Comparison of ENCODE assay signal across 32 cellular contexts in the genomic region with DNA sequence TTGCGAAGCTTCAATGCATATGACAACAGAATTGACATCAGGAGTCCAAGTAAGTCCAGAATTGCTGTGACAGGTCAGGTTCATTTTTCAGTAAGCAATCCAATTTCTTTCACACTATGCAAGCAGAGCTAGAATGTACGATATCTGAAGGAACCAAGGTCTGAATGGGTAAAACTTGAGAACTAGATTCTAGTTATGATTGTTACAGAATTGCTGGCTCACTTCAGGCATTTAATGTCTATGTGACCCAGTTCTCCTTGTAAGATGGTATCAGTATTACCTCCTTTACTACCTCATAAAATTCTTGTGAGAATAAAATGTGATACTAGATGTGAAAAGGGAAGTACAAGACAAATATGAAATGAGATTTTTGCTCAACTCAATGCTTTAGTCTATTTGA.
DNase-seq lines count a peak whose midpoint lies in the region; ATAC-seq, FAIRE-seq and TF ChIP-seq lines count a peak whose summit lies in the region.
"Had no signal": no experiment of that assay in that cellular context is flagged by ENCODE, and none has a peak within 500 bp of the region (broad histone marks: within the 10 kb centered on the region; RNA-seq: fewer than 3 reads in every experiment).

No MANE protein-coding gene starts in this region.

- H3K4me3 ChIP-seq in LNCaP clone FGC (ENCODE audit: low read depth, low read length), result no peak overlapping the region
- H3K4me3 ChIP-seq: A549; BLaER1; BLaER1 treated with 17β-estradiol and CSF1 and Interleukin-3, amounts not matched to agents 10 nM and 100 nM had no signal

- FAIRE-seq in D721Med (lab: Jason Lieb, UNC), result peak; percentile 60
- FAIRE-seq: A204.1, A549 had no signal

- peaks cover 2% of the 10 kb centered on the region for H3K9me3 Mint-ChIP-seq in activated naive CD8-positive, alpha-beta T cell treated with anti-CD3 and anti-CD28 coated beads for 36 hours
- H3K9me3 Mint-ChIP-seq: CD8-positive, alpha-beta T cell had no signal

- DNase-seq in D721Med (ENCODE audit: insufficient read length, low spot score) (no peak), G401 (ENCODE audit: low spot score) (peak; percentile 28), LNCaP clone FGC (ENCODE audit: low read depth) (peak; percentile 67), NCI-H2227 treated with DMSO at 0.1 percent for 48 hours (lab: John Stamatoyannopoulos, UW) (no peak)
- DNase-seq in activated naive CD8-positive, alpha-beta T cell treated with anti-CD3 and anti-CD28 coated beads for 36 hours, result no peak
- DNase-seq: 8988T; ACHN; AML-193; BE2C; C1 segment of cervical spinal cord; Caco-2; Calu3; CD4-positive, alpha-beta memory T cell; CD4-positive, alpha-beta T cell; CD4-positive, CD25-positive, alpha-beta regulatory T cell; CD8-positive, alpha-beta memory T cell; CD8-positive, alpha-beta T cell; COR-L47; DMS 273 treated with DMSO at 0.1 percent for 48 hours; DMS153; DMS53; DMS79; DMS79 treated with DMSO at 0.1 percent for 48 hours; DND-41; EL had no signal

- TF ChIP-seq CTCF in D721Med (IDR thresholded peaks at IDR 0.05; ENCODE audit: insufficient read depth, missing control alignments) (no peak), LNCaP clone FGC (IDR thresholded peaks at IDR 0.05; ENCODE audit: control insufficient read depth, extremely low read depth, insufficient read depth) (no peak)

- H3K27me3 Mint-ChIP-seq in activated naive CD8-positive, alpha-beta T cell treated with anti-CD3 and anti-CD28 coated beads for 36 hours, result no peaks in the 10 kb centered on the region
- H3K27me3 Mint-ChIP-seq: B cell; CD4-positive, alpha-beta memory T cell; CD4-positive, alpha-beta T cell; CD4-positive, CD25-positive, alpha-beta regulatory T cell; CD8-positive, alpha-beta memory T cell had no signal

- no peak for ATAC-seq in GM18870 (IDR thresholded peaks at IDR 0.05; ENCODE audit: unreplicated experiment)
- ATAC-seq: A549; CD8-positive, alpha-beta T cell had no signal

- in situ Hi-C loops in G401 (cut with HindIII; ENCODE audit: low sequenced_read_pairs), result no loop called here

- no peak overlapping the region for H3K27ac Mint-ChIP-seq in activated naive CD8-positive, alpha-beta T cell treated with anti-CD3 and anti-CD28 coated beads for 36 hours
- H3K27ac Mint-ChIP-seq: B cell; CD14-positive monocyte; CD4-positive, alpha-beta memory T cell; CD4-positive, alpha-beta T cell; CD4-positive, CD25-positive, alpha-beta regulatory T cell; CD8-positive, alpha-beta memory T cell; CD8-positive, alpha-beta T cell had no signal

- H3K4me3 Mint-ChIP-seq in activated naive CD8-positive, alpha-beta T cell treated with anti-CD3 and anti-CD28 coated beads for 36 hours, result no peak overlapping the region
- H3K4me3 Mint-ChIP-seq: B cell; CD14-positive monocyte; CD4-positive, alpha-beta memory T cell; CD4-positive, alpha-beta T cell; CD4-positive, CD25-positive, alpha-beta regulatory T cell; CD8-positive, alpha-beta memory T cell; CD8-positive, alpha-beta T cell had no signal

- no peaks in the 10 kb centered on the region for H3K4me1 Mint-ChIP-seq in activated naive CD8-positive, alpha-beta T cell treated with anti-CD3 and anti-CD28 coated beads for 36 hours
- H3K4me1 Mint-ChIP-seq: B cell; CD14-positive monocyte; CD4-positive, alpha-beta memory T cell; CD4-positive, CD25-positive, alpha-beta regulatory T cell; CD8-positive, alpha-beta memory T cell had no signal

- H3K36me3 Mint-ChIP-seq in activated naive CD8-positive, alpha-beta T cell treated with anti-CD3 and anti-CD28 coated beads for 36 hours, result no peaks in the 10 kb centered on the region
- H3K36me3 Mint-ChIP-seq: CD14-positive monocyte; CD4-positive, alpha-beta memory T cell; CD4-positive, CD25-positive, alpha-beta regulatory T cell; CD8-positive, alpha-beta memory T cell; CD8-positive, alpha-beta T cell had no signal

Comparison
In these comparisons a context has a peak if more than half of its experiments do, and no peak if none do; other contexts are left out.
1. DNase-seq: peak in G401 (single experiment) and LNCaP clone FGC (single experiment); none in D721Med (single experiment), NCI-H2227 treated with DMSO at 0.1 percent for 48 hours (single experiment) and activated naive CD8-positive, alpha-beta T cell treated with anti-CD3 and anti-CD28 coated beads for 36 hours (single experiment).